Comparison of ENCODE assay signal across 11 cellular contexts in genomic region chr7:55545496-55545895, GRCh38. TPM values are rescaled to one million over a fixed set of nuclear protein-coding genes. Genes with fewer than 3 reads are reported as not detected.
DNase-seq lines count a peak whose midpoint lies in the region; ATAC-seq and TF ChIP-seq lines count a peak whose summit lies in the region.
"Had no signal": no experiment of that assay in that cellular context is flagged by ENCODE, and none has a peak within 500 bp of the region (broad histone marks: within the 10 kb centered on the region; RNA-seq: fewer than 3 reads in every experiment).

No MANE protein-coding gene starts in this region.

- H3K4me3 Mint-ChIP-seq in activated T-cell treated with anti-CD3 and anti-CD28 coated beads, Interleukin-2, amount 50 U/mL, for 72 hours, result no peak overlapping the region

- peaks cover 11 to 19% of the 10 kb centered on the region in 2 donors for H3K36me3 Mint-ChIP-seq in activated T-cell treated with anti-CD3 and anti-CD28 coated beads, Interleukin-2, amount 50 U/mL, for 72 hours (ENCODE audit: insufficient read depth in 2 of 2)

- H3K4me1 Mint-ChIP-seq in activated T-cell treated with anti-CD3 and anti-CD28 coated beads, Interleukin-2, amount 50 U/mL, for 72 hours (ENCODE audit: low read depth), result peaks cover 73% of the 10 kb centered on the region

- H3K9me3 ChIP-seq in skeletal muscle tissue (ENCODE audit: control insufficient read depth in 3 of 3, low read length in 3 of 3), result no peaks in the 10 kb centered on the region
- H3K9me3 ChIP-seq: upper lobe of right lung had no signal

- H3K9ac ChIP-seq in skeletal muscle tissue (ENCODE audit: low read depth in 1 of 3, low read length in 3 of 3), result peak overlapping the region in 2 of 3 donors; percentile 55 to 71

- H3K27ac ChIP-seq in RWPE1, result peak overlapping the region; percentile 42
- peak overlapping the region; percentile 94 for H3K27ac ChIP-seq in skeletal muscle tissue (ENCODE audit: low read depth, low read length)
- H3K27ac ChIP-seq: upper lobe of right lung had no signal

- CTCF ChIA-PET in RWPE1 (lab: Yijun Ruan, JAX), result interaction anchor here (0.7 kb wide), 1 partner anchor 12 kb away, joined by 3 read pairs; no protein-coding TSS in a partner anchor

- DNase-seq in activated T-cell treated with anti-CD3 and anti-CD28 coated beads, Interleukin-2, amount 50 U/mL, for 72 hours, result no peak
- no peak for DNase-seq in activated T-cell treated with anti-CD3 and anti-CD28 coated beads for 4 hours
- peak; percentile 44 for DNase-seq in RWPE1 (ENCODE audit: low spot score)
- peak; percentile 47 for DNase-seq in fibroblast of peridontal ligament (ENCODE audit: extremely low read depth)
- DNase-seq in iPS-NIHi11 (ENCODE audit: low spot score), result no peak
- no peak for DNase-seq in effector CD8-positive, alpha-beta T cell (lab: John Stamatoyannopoulos, UW)
- DNase-seq: activated effector memory CD4-positive, alpha-beta T cell treated with Interleukin-2 at 50 U/mL for 16 hours; NCI-H2081 treated with DMSO at 0.1 percent for 48 hours; upper lobe of right lung had no signal

- POLR2A ChIA-PET in RWPE1 (lab: Yijun Ruan, JAX; ENCODE audit: low non-redundant PET), result no interaction called here

- H3K9me3 Mint-ChIP-seq in activated T-cell treated with anti-CD3 and anti-CD28 coated beads, Interleukin-2, amount 50 U/mL, for 72 hours, result no peaks in the 10 kb centered on the region

- TF ChIP-seq CTCF in RWPE1 (conservative IDR thresholded peaks at IDR 0.05; ENCODE audit: low read depth), result no peak

- H3K4me1 ChIP-seq in skeletal muscle tissue (ENCODE audit: control insufficient read depth in 3 of 3, insufficient read depth in 3 of 3, low read length in 3 of 3), result peaks cover 51 to 55% (median 54%) of the 10 kb centered on the region in 3 donors

- H3K27me3 Mint-ChIP-seq in activated T-cell treated with anti-CD3 and anti-CD28 coated beads, Interleukin-2, amount 50 U/mL, for 72 hours (ENCODE audit: low read depth), result no peaks in the 10 kb centered on the region

- H3K27ac Mint-ChIP-seq in activated T-cell treated with anti-CD3 and anti-CD28 coated beads, Interleukin-2, amount 50 U/mL, for 72 hours, result peak overlapping the region; percentile 71

- H3K4me3 ChIP-seq in skeletal muscle tissue (ENCODE audit: low read length in 3 of 3), result peak overlapping the region in 1 of 3 donors; percentile 23
- H3K4me3 ChIP-seq: upper lobe of right lung had no signal

- H3K27me3 ChIP-seq in skeletal muscle tissue (ENCODE audit: control insufficient read depth in 3 of 3, insufficient read depth in 3 of 3, low read length in 3 of 3), result no peaks in the 10 kb centered on the region
- H3K27me3 ChIP-seq: upper lobe of right lung had no signal

- H3K36me3 ChIP-seq in skeletal muscle tissue (ENCODE audit: control insufficient read depth in 3 of 3, insufficient read depth in 3 of 3, low read length in 3 of 3), result no peaks in the 10 kb centered on the region
- H3K36me3 ChIP-seq: upper lobe of right lung had no signal

- no peak for ATAC-seq in activated T-cell treated with anti-CD3 and anti-CD28 coated beads, Interleukin-2, amount 50 U/mL, for 72 hours (replicated peaks in 1 of 2)
- no peak for ATAC-seq in GM21717 (IDR thresholded peaks at IDR 0.05; ENCODE audit: unreplicated experiment)
- ATAC-seq: upper lobe of right lung had no signal

RNA-seq across cellular contexts. Expression of gene VOPP1, which starts 26.8 kb away (rescaled TPM):
- 10 to 100 TPM; 90.8 to 91.1 TPM for total RNA-seq in activated T-cell treated with anti-CD3 and anti-CD28 coated beads, Interleukin-2, amount 50 U/mL, for 72 hours
- 23.5 TPM for total RNA-seq in skeletal muscle tissue

Comparison
In these comparisons a context has a peak if more than half of its experiments do, and no peak if none do; other contexts are left out.
1. DNase-seq: peak in RWPE1 (single experiment) and fibroblast of peridontal ligament (single experiment); none in activated T-cell treated with anti-CD3 and anti-CD28 coated beads, Interleukin-2, amount 50 U/mL, for 72 hours (0 of 2), activated T-cell treated with anti-CD3 and anti-CD28 coated beads for 4 hours (single experiment), iPS-NIHi11 (single experiment) and effector CD8-positive, alpha-beta T cell (single experiment).